Comparison of ENCODE assay signal across 8 cellular contexts in genomic region chr21:37564341-37564923, GRCh38.
DNase-seq lines count a peak whose midpoint lies in the region; ATAC-seq and TF ChIP-seq lines count a peak whose summit lies in the region.

No MANE protein-coding gene starts in this region.

- peak overlapping the region; percentile 83 for H3K4me3 ChIP-seq in AG10803 (ENCODE audit: low read length)
- H3K4me3 ChIP-seq in mesendoderm (ENCODE audit: low read length), result no peak overlapping the region

- H2BK5ac ChIP-seq in mesendoderm (ENCODE audit: low read length), result peak overlapping the region; percentile 29

- H3K23ac ChIP-seq in mesendoderm (ENCODE audit: low read length), result peak overlapping the region; percentile 81

- no peak overlapping the region for H4K8ac ChIP-seq in mesendoderm (ENCODE audit: low read depth, low read length)

- peak overlapping the region; percentile 8 for H3K4ac ChIP-seq in mesendoderm (ENCODE audit: low read depth, low read length)

- H3K27me3 ChIP-seq in mesendoderm (ENCODE audit: insufficient read depth, low read length, poor library complexity), result no peaks in the 10 kb centered on the region

- DNase-seq in AG10803 (ENCODE audit: low read depth) (peak; percentile 96), GM19238 (ENCODE audit: insufficient read length, low spot score) (peak; percentile 19), NCI-H526 treated with DMSO at 0.1 percent for 48 hours (lab: John Stamatoyannopoulos, UW) (peak; percentile 52), mesendoderm (peak; percentile 88)
- peak; percentile 83 to 95 for DNase-seq in activated CD8-positive, alpha-beta memory T cell treated with anti-CD3 and anti-CD28 coated beads for 4 hours (ENCODE audit: low read depth in 2 of 2)
- DNase-seq in effector memory CD8-positive, alpha-beta T cell, result peak; percentile 75 to 79 (median 77)
- DNase-seq in stimulated activated CD8-positive, alpha-beta memory T cell treated with anti-CD3 and anti-CD28 coated beads, Interleukin-15, amount 100 ng/mL, for 4 hours (ENCODE audit: low read depth in 2 of 2), result peak; percentile 83 to 95

- H3K56ac ChIP-seq in mesendoderm (ENCODE audit: low read length), result peak overlapping the region; percentile 86

- H3K4me3 Mint-ChIP-seq in effector memory CD8-positive, alpha-beta T cell, result peak overlapping the region; percentile 89 to 91

- H4K5ac ChIP-seq in mesendoderm (ENCODE audit: low read length), result no peak overlapping the region

- no peak overlapping the region for H2AK5ac ChIP-seq in mesendoderm (ENCODE audit: low read length)

- H3K4me2 ChIP-seq in mesendoderm (ENCODE audit: low read length), result peak overlapping the region; percentile 52

- H3K4me1 Mint-ChIP-seq in effector memory CD8-positive, alpha-beta T cell (ENCODE audit: low read depth in 2 of 2), result peaks cover 4 to 11% of the 10 kb centered on the region in 2 donors

- peak overlapping the region; percentile 89 for H3K27ac ChIP-seq in mesendoderm (ENCODE audit: low read depth, low read length)

- no peaks in the 10 kb centered on the region for H3K36me3 ChIP-seq in mesendoderm (ENCODE audit: control insufficient read depth, insufficient read depth, low read length)

- no peaks in the 10 kb centered on the region for H3K79me1 ChIP-seq in mesendoderm (ENCODE audit: low read length)

- H3K36me3 Mint-ChIP-seq in effector memory CD8-positive, alpha-beta T cell (ENCODE audit: insufficient read depth), result peaks cover 16% of the 10 kb centered on the region

- H3K4me1 ChIP-seq in mesendoderm (ENCODE audit: control insufficient read depth, low read depth, low read length), result peaks cover 13% of the 10 kb centered on the region

- peak overlapping the region; percentile 36 for H3K18ac ChIP-seq in mesendoderm (ENCODE audit: low read length)

- peak overlapping the region; percentile 16 for H2BK120ac ChIP-seq in mesendoderm (ENCODE audit: low read depth, low read length)

- peaks cover 0 to 2% of the 10 kb centered on the region in 2 donors for H3K9me3 Mint-ChIP-seq in effector memory CD8-positive, alpha-beta T cell

- H3K79me2 ChIP-seq in mesendoderm (ENCODE audit: control insufficient read depth, insufficient read depth, low read length), result no peaks in the 10 kb centered on the region

- peak; percentile 40 for ATAC-seq in HG03442 (IDR thresholded peaks at IDR 0.05; ENCODE audit: unreplicated experiment)
- ATAC-seq in effector memory CD8-positive, alpha-beta T cell (replicated peaks), result peak; percentile 78

- peak overlapping the region; percentile 98 to 99 for H3K27ac Mint-ChIP-seq in effector memory CD8-positive, alpha-beta T cell

- no peak for TF ChIP-seq CTCF in AG10803 (conservative IDR thresholded peaks at IDR 0.05; ENCODE audit: low read length)

- H2BK15ac ChIP-seq in mesendoderm (replicated peaks; ENCODE audit: low read depth), result no peak overlapping the region

- H3K27me3 Mint-ChIP-seq in effector memory CD8-positive, alpha-beta T cell, result no peaks in the 10 kb centered on the region

- H3K9ac ChIP-seq in mesendoderm (ENCODE audit: low read length), result peak overlapping the region; percentile 67

- no CpG with 5 or more reads among the region's 14 CpGs for WGBS in mesendoderm (ENCODE audit: extremely low coverage, insufficient coverage, low lambda C conversion rate)

Comparison
In these comparisons a context has a peak if more than half of its experiments do, and no peak if none do; other contexts are left out.
1. DNase-seq: peak in every context shown above with its lines; median percentile 96 in AG10803; 89 in activated CD8-positive, alpha-beta memory T cell treated with anti-CD3 and anti-CD28 coated beads for 4 hours; 89 in stimulated activated CD8-positive, alpha-beta memory T cell treated with anti-CD3 and anti-CD28 coated beads, Interleukin-15, amount 100 ng/mL, for 4 hours; 88 in mesendoderm; 77 in effector memory CD8-positive, alpha-beta T cell; 52 in NCI-H526 treated with DMSO at 0.1 percent for 48 hours; 19 in GM19238.